Comparison of ENCODE assay signal across 9 cellular contexts in the genomic region with DNA sequence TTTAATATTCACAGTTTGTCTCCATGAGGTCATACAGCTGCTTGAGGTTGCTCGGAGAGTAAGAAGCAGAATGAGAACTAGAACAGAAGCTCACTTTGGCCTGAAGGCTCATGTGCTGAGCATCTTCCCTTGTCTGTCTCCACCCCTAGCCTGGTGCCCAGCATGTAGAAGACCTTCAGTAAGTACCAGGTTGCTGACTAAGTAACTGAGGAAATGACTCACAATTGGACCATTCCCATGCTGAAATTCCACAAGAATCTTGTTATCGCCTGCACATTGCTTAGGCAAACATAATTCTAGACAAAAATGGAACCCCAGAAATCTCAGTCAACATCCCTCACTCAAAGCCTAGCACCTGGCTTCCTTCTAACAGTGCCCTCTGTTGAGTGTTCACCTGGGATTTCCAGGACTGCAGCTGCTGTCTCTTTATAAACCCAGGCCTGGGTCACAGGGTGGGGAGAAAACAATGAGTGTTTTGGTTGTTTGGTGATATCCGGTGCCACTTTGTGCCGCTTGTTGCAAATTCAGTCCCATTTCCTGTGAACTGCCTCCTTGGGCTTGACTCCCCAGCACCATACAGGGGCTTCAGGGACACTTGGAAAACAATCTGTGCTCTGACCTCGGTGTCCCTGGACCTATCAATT.
DNase-seq lines count a peak whose midpoint lies in the region; ATAC-seq and TF ChIP-seq lines count a peak whose summit lies in the region.
"Had no signal": no experiment of that assay in that cellular context is flagged by ENCODE, and none has a peak within 500 bp of the region (broad histone marks: within the 10 kb centered on the region; RNA-seq: fewer than 3 reads in every experiment).

No MANE protein-coding gene starts in this region.

- H3K27ac Mint-ChIP-seq in chondrocyte (ENCODE audit: unreplicated experiment): peak overlapping the region; percentile 52

- no peak for ATAC-seq in left colon
- ATAC-seq in GM21447 (IDR thresholded peaks at IDR 0.05; ENCODE audit: unreplicated experiment): no peak

- intact Hi-C loops in left colon (cut with DNase I, micrococcal nuclease): no loop called here

- H3K27me3 Mint-ChIP-seq in chondrocyte (ENCODE audit: low read depth): no peaks in the 10 kb centered on the region

- peaks cover 11% of the 10 kb centered on the region for H3K9me3 Mint-ChIP-seq in chondrocyte (ENCODE audit: low read depth)

- H3K4me1 Mint-ChIP-seq in chondrocyte (ENCODE audit: low read depth): peaks cover 45% of the 10 kb centered on the region

- H3K4me3 Mint-ChIP-seq in chondrocyte (ENCODE audit: unreplicated experiment): no peak overlapping the region

- DNase-seq in EH (ENCODE audit: low read depth) (peak; percentile 94), NCI-H146 (lab: John Stamatoyannopoulos, UW) (peak; percentile 75), chondrocyte (ENCODE audit: low spot score) (no peak), non-pigmented ciliary epithelial cell (ENCODE audit: low read depth) (peak; percentile 84), left colon (no peak), Kasumi-1 (lab: John Stamatoyannopoulos, UW) (no peak)
- no peak for DNase-seq in effector CD4-positive, alpha-beta T cell
- DNase-seq: NCI-H1694 had no signal

- TF ChIP-seq CTCF in chondrocyte (IDR thresholded peaks at IDR 0.05): no peak

- H3K36me3 Mint-ChIP-seq in chondrocyte (ENCODE audit: low read depth): peaks cover 3% of the 10 kb centered on the region

Comparison
In these comparisons a context has a peak if more than half of its experiments do, and no peak if none do; other contexts are left out.
1. DNase-seq: peak in EH (single experiment), NCI-H146 (single experiment) and non-pigmented ciliary epithelial cell (single experiment); none in chondrocyte (single experiment), left colon (0 of 2), effector CD4-positive, alpha-beta T cell (single experiment) and Kasumi-1 (0 of 2).